17 cellular contexts compared by ENCODE assay signal in the genomic region with DNA sequence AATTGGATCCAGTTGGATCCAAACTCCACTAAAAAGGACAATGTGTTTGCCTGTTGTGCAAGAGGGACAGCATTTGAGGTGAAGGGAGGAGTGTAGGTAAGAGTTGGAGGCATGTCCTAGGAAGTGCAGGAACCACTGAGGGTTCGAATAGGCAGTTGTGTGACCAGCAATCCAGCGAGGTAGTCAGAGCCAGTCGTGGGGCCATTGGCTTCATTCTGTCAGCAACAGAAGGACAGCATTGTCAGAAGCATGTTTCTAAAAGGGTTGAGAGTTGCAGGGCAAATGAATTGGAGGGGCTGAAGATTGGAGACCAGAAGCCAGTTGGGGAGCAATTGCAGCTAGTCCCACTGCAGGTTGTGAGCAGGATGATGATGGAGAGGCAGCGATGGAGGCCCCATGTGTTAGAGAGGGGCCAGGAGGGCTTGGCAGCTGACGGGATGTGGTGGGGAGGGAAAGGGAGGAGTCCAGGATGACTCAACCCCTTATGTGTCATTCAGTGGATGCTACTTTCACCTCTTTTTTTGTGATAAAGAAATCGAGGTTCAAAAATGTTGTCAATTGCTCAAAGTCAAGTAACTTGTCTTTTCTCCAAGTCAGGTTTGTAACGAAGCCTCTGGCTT.
DNase-seq lines count a peak whose midpoint lies in the region; ATAC-seq, FAIRE-seq and TF ChIP-seq lines count a peak whose summit lies in the region.
"Had no signal": no experiment of that assay in that cellular context is flagged by ENCODE, and none has a peak within 500 bp of the region (broad histone marks: within the 10 kb centered on the region; RNA-seq: fewer than 3 reads in every experiment).

No MANE protein-coding gene starts in this region.

- DNase-seq in stimulated activated CD4-positive, alpha-beta T cell treated with anti-CD3 and anti-CD28 coated beads, Interleukin-1b, Interleukin-23, amount 100 ng/mL, for 48 hours = peak; percentile 13
- DNase-seq in stimulated activated CD4-positive, alpha-beta T cell treated with anti-CD3 and anti-CD28 coated beads, Interleukin-4, amount 100 ng/mL, for 24 hours = no peak
- DNase-seq in MG63 (peak; percentile 4), K562 (ENCODE audit: extremely low read depth in 1 of 4, low spot score in 3 of 4) (no peak), urothelium cell line (ENCODE audit: low spot score) (peak; percentile 31), HuH-7.5 (ENCODE audit: low spot score) (no peak), NCI-H69 (lab: John Stamatoyannopoulos, UW) (no peak)
- DNase-seq in stimulated activated CD4-positive, alpha-beta T cell treated with anti-CD3 and anti-CD28 coated beads, Interleukin-12 subunit alpha, Interleukin-12 subunit beta, amount 100 ng/mL, for 4 hours = no peak
- DNase-seq: activated naive CD4-positive, alpha-beta T cell treated with Interleukin-2 at 50 U/mL for 16 hours; hypothalamus; kidney; naive thymus-derived CD4-positive, alpha-beta T cell; NCI-H1436 treated with DMSO at 0.1 percent for 48 hours; NCI-H446; SHP77 treated with DMSO at 0.1 percent for 48 hours had no signal

- no peaks in the 10 kb centered on the region for H3K79me2 ChIP-seq in K562 (ENCODE audit: control insufficient read depth, insufficient read depth, low read length)

- no peak overlapping the region for H2AFZ ChIP-seq in K562 (ENCODE audit: low read depth, low read length)

- CTCF ChIA-PET in K562 (lab: Yijun Ruan, JAX; ENCODE audit: low intra/inter-chr PET ratio) = no interaction called here

- no peak overlapping the region for H3K27ac ChIP-seq in K562 (ENCODE audit: extremely low read depth, low read depth, low read length)
- H3K27ac ChIP-seq: prostate gland, thoracic aorta had no signal

- no peaks in the 10 kb centered on the region for H3K9me1 ChIP-seq in K562 (ENCODE audit: control insufficient read depth, insufficient read depth, low read length)

- H3K27me3 ChIP-seq in MG63 (peaks cover 6% of the 10 kb centered on the region; the same call in 1 of the 2 replicates), K562 (ENCODE audit: control insufficient read depth in 2 of 2, insufficient read depth in 2 of 2, low read length in 2 of 2) (peaks cover 17 to 21% of the 10 kb centered on the region in 2 experiments; a peak in 4 of 5 replicates)

- no peak overlapping the region for H3K4me2 ChIP-seq in K562 (ENCODE audit: insufficient read depth, low read length)

- H4K20me1 ChIP-seq in K562 (replicated peaks; ENCODE audit: control insufficient read depth, insufficient read depth, low read length) = no peaks in the 10 kb centered on the region

- H3K9ac ChIP-seq in K562 (ENCODE audit: insufficient read depth in 1 of 2, low read depth in 2 of 2, low read length in 2 of 2) = no peak overlapping the region

- TF ChIP-seq POLR2A in K562 (conservative IDR thresholded peaks at IDR 0.05) = no peak

- BruUV-seq in K562 (replicated peaks; lab: Mats Ljungman, UMichigan) = no TSS peak

- WGBS in K562 (ENCODE audit: insufficient coverage, low coverage, missing lambda C conversion rate) = 3% methylated on average over 7 of the region's 7 CpGs

- no peak for TF ChIP-seq CTCF in K562 (IDR thresholded peaks at IDR 0.05 in 2 of 3, conservative IDR thresholded peaks at IDR 0.05 in 1 of 3; ENCODE audit: insufficient read depth in 2 of 3, low read depth in 1 of 3, low read length in 3 of 3)

- ATAC-seq in K562 = no peak
- ATAC-seq: naive thymus-derived CD4-positive, alpha-beta T cell had no signal

- TF ChIP-seq RAD21 in K562 (CRISPR knock-in tag; conservative IDR thresholded peaks at IDR 0.05 in 1 of 2, IDR thresholded peaks at IDR 0.05 in 1 of 2) = no peak

- FAIRE-seq in K562 (lab: Jason Lieb, UNC) (no peak), urothelium cell line (lab: Jason Lieb, UNC) (peak; percentile 55)
- FAIRE-seq: kidney had no signal

- intact Hi-C loops in K562 (cut with micrococcal nuclease) = no loop called here

- H3K9me3 ChIP-seq in MG63 = no peaks in the 10 kb centered on the region
- no peaks in the 10 kb centered on the region for H3K9me3 ChIP-seq in K562 (replicated peaks; ENCODE audit: control insufficient read depth, insufficient read depth, low read depth, low read length)
- H3K9me3 ChIP-seq: prostate gland, thoracic aorta had no signal

- POLR2A ChIA-PET in K562 (lab: Yijun Ruan, JAX) = interaction anchor here (0.6 to 0.9 kb wide), 3 partner anchors 8 to 306 kb away, joined by 3 to 4 read pairs (median 3); no protein-coding TSS in a partner anchor

- H3K36me3 ChIP-seq in MG63 (no peaks in the 10 kb centered on the region), K562 (ENCODE audit: control insufficient read depth, insufficient read depth, low read length) (no peaks in the 10 kb centered on the region)
- H3K36me3 ChIP-seq: prostate gland, thoracic aorta had no signal

- in situ Hi-C loops in K562 (cut with MboI) = no loop called here

- no peak for TF ChIP-seq EP300 in K562 (IDR thresholded peaks at IDR 0.05; ENCODE audit: low read length)

- H3K4me1 ChIP-seq in K562 (replicated peaks in 1 of 2; ENCODE audit: control insufficient read depth in 2 of 2, insufficient read depth in 2 of 2, low read length in 2 of 2) = no peaks in the 10 kb centered on the region
- H3K4me1 ChIP-seq: prostate gland had no signal

- H3K4me3 ChIP-seq in MG63 (no peak overlapping the region), K562 (no peak overlapping the region)
- H3K4me3 ChIP-seq: prostate gland, thoracic aorta had no signal

TF ChIP-seq in K562, 482 proteins besides CTCF, POLR2A, EP300 and RAD21:
- TF ChIP-seq RFX5 (IDR thresholded peaks at IDR 0.05; ENCODE audit: low read depth, low read length) (no peak), FOSL1 (tag; conservative IDR thresholded peaks at IDR 0.05) (0 out of 2 replicates have a peak, but pooled peaks have one; percentile 17)

Comparison
In these comparisons a context has a peak if more than half of its experiments do, and no peak if none do; other contexts are left out.
1. DNase-seq: peak in stimulated activated CD4-positive, alpha-beta T cell treated with anti-CD3 and anti-CD28 coated beads, Interleukin-1b, Interleukin-23, amount 100 ng/mL, for 48 hours (single experiment), MG63 (single experiment) and urothelium cell line (single experiment); none in stimulated activated CD4-positive, alpha-beta T cell treated with anti-CD3 and anti-CD28 coated beads, Interleukin-4, amount 100 ng/mL, for 24 hours (single experiment), K562 (0 of 4), stimulated activated CD4-positive, alpha-beta T cell treated with anti-CD3 and anti-CD28 coated beads, Interleukin-12 subunit alpha, Interleukin-12 subunit beta, amount 100 ng/mL, for 4 hours (single experiment), HuH-7.5 (single experiment) and NCI-H69 (single experiment).